1 cellular context compared by ENCODE assay signal in the genomic region with DNA sequence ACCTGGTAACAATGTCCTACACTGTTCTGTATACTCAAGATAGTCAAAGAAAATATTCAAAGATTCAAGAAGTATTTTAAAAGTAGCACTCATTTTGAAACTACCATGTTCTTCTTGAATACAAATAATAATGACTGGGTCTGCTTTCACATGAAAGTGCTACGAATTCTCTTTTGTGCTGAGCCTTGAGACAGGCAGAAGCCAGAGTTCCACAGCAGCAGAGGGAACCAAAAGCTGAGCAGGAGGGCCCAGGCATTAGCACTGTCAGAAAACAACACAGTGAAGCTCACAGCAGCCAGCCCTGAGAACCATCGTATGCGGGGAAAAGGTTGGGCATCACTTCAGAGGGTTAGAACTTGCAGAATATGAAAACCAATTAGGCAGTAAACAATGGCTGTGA.
TF ChIP-seq lines count a peak whose summit lies in the region.

No MANE protein-coding gene starts in this region.

TF ChIP-seq in GM12878, 131 proteins besides CTCF, POLR2A, EP300 and RAD21 (continued from another document):
- TF ChIP-seq, protein P1, sequence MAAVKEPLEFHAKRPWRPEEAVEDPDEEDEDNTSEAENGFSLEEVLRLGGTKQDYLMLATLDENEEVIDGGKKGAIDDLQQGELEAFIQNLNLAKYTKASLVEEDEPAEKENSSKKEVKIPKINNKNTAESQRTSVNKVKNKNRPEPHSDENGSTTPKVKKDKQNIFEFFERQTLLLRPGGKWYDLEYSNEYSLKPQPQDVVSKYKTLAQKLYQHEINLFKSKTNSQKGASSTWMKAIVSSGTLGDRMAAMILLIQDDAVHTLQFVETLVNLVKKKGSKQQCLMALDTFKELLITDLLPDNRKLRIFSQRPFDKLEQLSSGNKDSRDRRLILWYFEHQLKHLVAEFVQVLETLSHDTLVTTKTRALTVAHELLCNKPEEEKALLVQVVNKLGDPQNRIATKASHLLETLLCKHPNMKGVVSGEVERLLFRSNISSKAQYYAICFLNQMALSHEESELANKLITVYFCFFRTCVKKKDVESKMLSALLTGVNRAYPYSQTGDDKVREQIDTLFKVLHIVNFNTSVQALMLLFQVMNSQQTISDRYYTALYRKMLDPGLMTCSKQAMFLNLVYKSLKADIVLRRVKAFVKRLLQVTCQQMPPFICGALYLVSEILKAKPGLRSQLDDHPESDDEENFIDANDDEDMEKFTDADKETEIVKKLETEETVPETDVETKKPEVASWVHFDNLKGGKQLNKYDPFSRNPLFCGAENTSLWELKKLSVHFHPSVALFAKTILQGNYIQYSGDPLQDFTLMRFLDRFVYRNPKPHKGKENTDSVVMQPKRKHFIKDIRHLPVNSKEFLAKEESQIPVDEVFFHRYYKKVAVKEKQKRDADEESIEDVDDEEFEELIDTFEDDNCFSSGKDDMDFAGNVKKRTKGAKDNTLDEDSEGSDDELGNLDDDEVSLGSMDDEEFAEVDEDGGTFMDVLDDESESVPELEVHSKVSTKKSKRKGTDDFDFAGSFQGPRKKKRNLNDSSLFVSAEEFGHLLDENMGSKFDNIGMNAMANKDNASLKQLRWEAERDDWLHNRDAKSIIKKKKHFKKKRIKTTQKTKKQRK (IDR thresholded peaks at IDR 0.05; ENCODE audit: low read depth, low read length) = no peak
- TF ChIP-seq CBX5 (IDR thresholded peaks at IDR 0.05; ENCODE audit: low read depth) (no peak), SIN3A (IDR thresholded peaks at IDR 0.05; ENCODE audit: low read depth, low read length) (no peak), CBFB (IDR thresholded peaks at IDR 0.05; ENCODE audit: low read depth) (no peak), KDM1A (IDR thresholded peaks at IDR 0.05; ENCODE audit: borderline replicate concordance) (no peak), HCFC1 (IDR thresholded peaks at IDR 0.05; ENCODE audit: low read length) (no peak), NFIC (IDR thresholded peaks at IDR 0.05; ENCODE audit: low read depth, low read length) (no peak), TAF1 (IDR thresholded peaks at IDR 0.05; ENCODE audit: borderline replicate concordance, low read depth, low read length) (no peak), CREM (IDR thresholded peaks at IDR 0.05; ENCODE audit: low read depth) (no peak), CHD4 (IDR thresholded peaks at IDR 0.05) (no peak), SUZ12 (IDR thresholded peaks at IDR 0.05; ENCODE audit: unreplicated experiment) (no peak), CHD2 (IDR thresholded peaks at IDR 0.05; ENCODE audit: borderline replicate concordance, low read depth, low read length) (no peak)
- TF ChIP-seq, protein P2, sequence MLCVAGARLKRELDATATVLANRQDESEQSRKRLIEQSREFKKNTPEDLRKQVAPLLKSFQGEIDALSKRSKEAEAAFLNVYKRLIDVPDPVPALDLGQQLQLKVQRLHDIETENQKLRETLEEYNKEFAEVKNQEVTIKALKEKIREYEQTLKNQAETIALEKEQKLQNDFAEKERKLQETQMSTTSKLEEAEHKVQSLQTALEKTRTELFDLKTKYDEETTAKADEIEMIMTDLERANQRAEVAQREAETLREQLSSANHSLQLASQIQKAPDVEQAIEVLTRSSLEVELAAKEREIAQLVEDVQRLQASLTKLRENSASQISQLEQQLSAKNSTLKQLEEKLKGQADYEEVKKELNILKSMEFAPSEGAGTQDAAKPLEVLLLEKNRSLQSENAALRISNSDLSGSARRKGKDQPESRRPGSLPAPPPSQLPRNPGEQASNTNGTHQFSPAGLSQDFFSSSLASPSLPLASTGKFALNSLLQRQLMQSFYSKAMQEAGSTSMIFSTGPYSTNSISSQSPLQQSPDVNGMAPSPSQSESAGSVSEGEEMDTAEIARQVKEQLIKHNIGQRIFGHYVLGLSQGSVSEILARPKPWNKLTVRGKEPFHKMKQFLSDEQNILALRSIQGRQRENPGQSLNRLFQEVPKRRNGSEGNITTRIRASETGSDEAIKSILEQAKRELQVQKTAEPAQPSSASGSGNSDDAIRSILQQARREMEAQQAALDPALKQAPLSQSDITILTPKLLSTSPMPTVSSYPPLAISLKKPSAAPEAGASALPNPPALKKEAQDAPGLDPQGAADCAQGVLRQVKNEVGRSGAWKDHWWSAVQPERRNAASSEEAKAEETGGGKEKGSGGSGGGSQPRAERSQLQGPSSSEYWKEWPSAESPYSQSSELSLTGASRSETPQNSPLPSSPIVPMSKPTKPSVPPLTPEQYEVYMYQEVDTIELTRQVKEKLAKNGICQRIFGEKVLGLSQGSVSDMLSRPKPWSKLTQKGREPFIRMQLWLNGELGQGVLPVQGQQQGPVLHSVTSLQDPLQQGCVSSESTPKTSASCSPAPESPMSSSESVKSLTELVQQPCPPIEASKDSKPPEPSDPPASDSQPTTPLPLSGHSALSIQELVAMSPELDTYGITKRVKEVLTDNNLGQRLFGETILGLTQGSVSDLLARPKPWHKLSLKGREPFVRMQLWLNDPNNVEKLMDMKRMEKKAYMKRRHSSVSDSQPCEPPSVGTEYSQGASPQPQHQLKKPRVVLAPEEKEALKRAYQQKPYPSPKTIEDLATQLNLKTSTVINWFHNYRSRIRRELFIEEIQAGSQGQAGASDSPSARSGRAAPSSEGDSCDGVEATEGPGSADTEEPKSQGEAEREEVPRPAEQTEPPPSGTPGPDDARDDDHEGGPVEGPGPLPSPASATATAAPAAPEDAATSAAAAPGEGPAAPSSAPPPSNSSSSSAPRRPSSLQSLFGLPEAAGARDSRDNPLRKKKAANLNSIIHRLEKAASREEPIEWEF (IDR thresholded peaks at IDR 0.05; ENCODE audit: insufficient replicate concordance, low read depth, low read length) = no peak
TF ChIP-seq in GM12878: peak in this region for 0.
